8 cellular contexts compared by ENCODE assay signal in genomic region chr17:10646393-10646990, GRCh38. TPM values are rescaled to one million over a fixed set of nuclear protein-coding genes. Genes with fewer than 3 reads are reported as not detected.
DNase-seq lines count a peak whose midpoint lies in the region; ATAC-seq and TF ChIP-seq lines count a peak whose summit lies in the region.

No MANE protein-coding gene starts in this region.

- in situ Hi-C loops in HAP-1 (cut with MboI; ENCODE audit: low sequenced_read_pairs) = loop anchor here (5.0 kb wide), 1 partner anchor 196 kb away; no protein-coding TSS in a partner anchor

- H3K4me1 Mint-ChIP-seq in Calu3 (ENCODE audit: low read depth, unreplicated experiment) = no peaks in the 10 kb centered on the region

- DNase-seq in Calu3 (peak; percentile 70), HAP-1 (ENCODE audit: low spot score in 2 of 2) (peak; percentile 59 to 87), NCI-H526 (lab: John Stamatoyannopoulos, UW) (peak; percentile 2 to 53), dorsolateral prefrontal cortex (peak; percentile 43 to 76 (median 66)), medulla oblongata (ENCODE audit: extremely low spot score) (peak; percentile 81)
- peak; percentile 75 to 81 for DNase-seq in activated CD4-positive, alpha-beta T cell treated with anti-CD3 and anti-CD28 coated beads, Interleukin-2, amount 50 U/mL, for 48 hours
- DNase-seq in stimulated activated CD8-positive, alpha-beta memory T cell treated with anti-CD3 and anti-CD28 coated beads, Interleukin-15, amount 100 ng/mL, for 24 hours (ENCODE audit: low read depth) = peak; percentile 63

- H3K27me3 ChIP-seq in HAP-1 (ENCODE audit: low read depth) = no peaks in the 10 kb centered on the region
- H3K27me3 ChIP-seq in dorsolateral prefrontal cortex = no peaks in the 10 kb centered on the region

- H3K36me3 Mint-ChIP-seq in Calu3 (ENCODE audit: insufficient read depth, unreplicated experiment) = no peaks in the 10 kb centered on the region

- intact Hi-C loops in Calu3 (cut with micrococcal nuclease; ENCODE audit: unreplicated experiment) = loop anchor here (10.0 kb wide), 2 partner anchors 198 to 1338 kb away; no protein-coding TSS in a partner anchor
- intact Hi-C loops in dorsolateral prefrontal cortex (cut with DNase I) = loop anchor here (5.0 to 10.0 kb wide), 2 partner anchors 198 to 201 kb away; no protein-coding TSS in a partner anchor

- H3K36me3 ChIP-seq in HAP-1 (replicated peaks) = no peaks in the 10 kb centered on the region

- no peak for ATAC-seq in GM18505 (IDR thresholded peaks at IDR 0.05; ENCODE audit: unreplicated experiment)

- H3K9me3 ChIP-seq in HAP-1 = no peaks in the 10 kb centered on the region

- H3K27me3 Mint-ChIP-seq in Calu3 (ENCODE audit: unreplicated experiment) = no peaks in the 10 kb centered on the region

- no peak overlapping the region for H3K4me3 Mint-ChIP-seq in Calu3 (ENCODE audit: low read depth, unreplicated experiment)

- no peak overlapping the region for H3K27ac ChIP-seq in dorsolateral prefrontal cortex

- no peak overlapping the region for H3K4me3 ChIP-seq in HAP-1
- H3K4me3 ChIP-seq in dorsolateral prefrontal cortex = no peak overlapping the region

- H3K9me3 Mint-ChIP-seq in Calu3 (ENCODE audit: low read depth, unreplicated experiment) = no peaks in the 10 kb centered on the region

- no peak overlapping the region for H3K27ac Mint-ChIP-seq in Calu3 (ENCODE audit: unreplicated experiment)

- H3K4me1 ChIP-seq in HAP-1 = no peaks in the 10 kb centered on the region

- TF ChIP-seq POLR2A in GM18505 (IDR thresholded peaks at IDR 0.05; ENCODE audit: borderline replicate concordance, extremely low read depth, insufficient read depth, insufficient read length) = no peak

- CTCF ChIA-PET in Calu3 (lab: Charles Lee) = interaction anchor here (0.6 to 1.1 kb wide), 4 partner anchors 28 to 498 kb away, joined by 3 to 5 read pairs (median 4); partner anchors contain the start of genes ADPRM and SCO1

- no TSS peak for BruUV-seq in Calu3 (replicated peaks; lab: Mats Ljungman, UMichigan)

- TF ChIP-seq CTCF in Calu3 (IDR thresholded peaks at IDR 0.05; ENCODE audit: unreplicated experiment) (peak; percentile 62), dorsolateral prefrontal cortex (IDR thresholded peaks at IDR 0.05 in 54 of 56, conservative IDR thresholded peaks at IDR 0.05 in 2 of 56; ENCODE audit: low read depth in 1 of 56, partially characterized antibody in 56 of 56) (peak; percentile 65 to 91 (median 84))

RNA-seq across cellular contexts. Expression of gene MYH3, which starts 10.6 kb away (rescaled TPM):
- total RNA-seq in Calu3 (2022) (2.7 and 2.9 TPM in 2 replicates), dorsolateral prefrontal cortex (1 to 10 TPM in 118 of 120 experiments, under 1 TPM in 2; 0.71 to 10.0 (median 3.6) TPM)

RNA-seq across cellular contexts. Expression of gene SCO1, which starts 50.8 kb away (rescaled TPM):
- total RNA-seq in Calu3 (2022) = 27.4 and 29.4 TPM in 2 replicates
- total RNA-seq in dorsolateral prefrontal cortex = 10 to 100 TPM; 16.9 to 39.9 (median 23.3) TPM

RNA-seq across cellular contexts. Expression of gene ADPRM, which starts 50.9 kb away (rescaled TPM):
- total RNA-seq in Calu3 (2022) = 3.2 and 4.2 TPM in 2 replicates
- 10 to 100 TPM in 55 of 120 experiments, 1 to 10 TPM in 65; 4.4 to 14.2 (median 9.8) TPM for total RNA-seq in dorsolateral prefrontal cortex

Comparison
In these comparisons a context has a peak if more than half of its experiments do, and no peak if none do; other contexts are left out.
1. DNase-seq: peak in every context shown above with its lines; median percentile 81 in medulla oblongata; 78 in activated CD4-positive, alpha-beta T cell treated with anti-CD3 and anti-CD28 coated beads, Interleukin-2, amount 50 U/mL, for 48 hours; 73 in HAP-1; 70 in Calu3; 66 in dorsolateral prefrontal cortex; 63 in stimulated activated CD8-positive, alpha-beta memory T cell treated with anti-CD3 and anti-CD28 coated beads, Interleukin-15, amount 100 ng/mL, for 24 hours; 28 in NCI-H526.